8 cellular contexts compared by ENCODE assay signal in the genomic region with DNA sequence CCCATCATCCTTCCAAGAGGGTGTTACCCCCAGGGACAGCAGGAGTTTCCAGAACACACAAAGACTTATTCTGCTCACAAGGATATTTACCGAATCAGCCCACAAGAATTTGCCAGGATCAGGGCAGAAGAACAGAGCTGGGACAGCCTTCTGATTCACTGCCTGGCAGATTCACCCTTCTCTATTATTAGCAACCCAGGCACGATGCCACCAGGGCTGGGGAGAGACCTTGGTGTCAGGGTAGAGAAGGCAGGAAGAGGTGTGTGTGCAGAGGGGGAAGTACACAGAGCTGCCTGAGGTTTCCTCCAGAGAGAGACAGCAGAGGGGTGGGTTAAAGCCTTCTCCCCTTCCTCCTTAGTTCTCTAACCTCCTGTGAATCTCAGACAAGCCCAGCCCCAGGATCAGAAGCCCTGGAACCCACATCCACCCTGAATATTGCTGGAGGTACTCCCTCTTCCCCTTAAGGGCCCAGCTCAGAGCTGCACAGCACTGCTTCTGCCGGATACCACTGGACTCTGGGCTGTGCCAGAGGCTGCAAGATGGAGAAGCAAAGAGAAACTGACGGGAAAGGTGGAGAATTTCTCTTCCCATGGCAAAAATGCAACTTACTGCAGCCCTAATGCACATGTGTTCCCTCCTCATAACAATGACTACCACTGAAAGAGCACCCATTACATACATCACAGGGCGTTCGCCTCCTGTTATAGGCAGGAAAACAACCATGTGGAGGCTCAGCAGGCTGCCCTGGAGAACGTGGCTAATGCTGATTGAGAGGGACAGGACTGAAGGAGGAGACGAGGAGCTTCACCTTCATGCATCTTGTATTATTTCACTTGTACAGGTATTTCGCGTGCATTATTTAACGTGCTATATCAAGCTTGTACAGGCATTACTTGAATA.
DNase-seq lines count a peak whose midpoint lies in the region; ATAC-seq and TF ChIP-seq lines count a peak whose summit lies in the region.

No MANE protein-coding gene starts in this region.

- no peaks in the 10 kb centered on the region for H3K27me3 Mint-ChIP-seq in activated naive CD4-positive, alpha-beta T cell treated with anti-CD3 and anti-CD28 coated beads, Interleukin-2, amount 50 U/mL, for 24 hours

- peaks cover 7% of the 10 kb centered on the region for H3F3A ChIP-seq in PC-3 (ENCODE audit: low read length, unreplicated experiment)

- peak; percentile 30 to 96 (median 64) for TF ChIP-seq EP300 in sigmoid colon (IDR thresholded peaks at IDR 0.05)

- H3K4me2 ChIP-seq in HCT116 (ENCODE audit: low read length) (peak overlapping the region; percentile 49), PC-3 (ENCODE audit: low read length) (peak overlapping the region; percentile 61)

- intact Hi-C loops in HCT116 (cut with micrococcal nuclease), result no loop called here
- intact Hi-C loops in PC-3 (cut with micrococcal nuclease), result loop anchor here (1.0 kb wide), 2 partner anchors 26 to 62 kb away; a partner anchor contains a TSS
- intact Hi-C loops in sigmoid colon (cut with DNase I), result loop anchor here (2.0 kb wide), 1 partner anchor 13 kb away; no protein-coding TSS in a partner anchor

- ATAC-seq in HCT116 (peak; percentile 42; the same call in 1 of the 2 replicates), PC-3 (peak; percentile 98), GM18867 (IDR thresholded peaks at IDR 0.05; ENCODE audit: unreplicated experiment) (no peak)

- TF ChIP-seq POLR2A in HCT116 (IDR thresholded peaks at IDR 0.05; ENCODE audit: borderline replicate concordance, extremely low read depth, insufficient read depth, insufficient read length) (no peak), sigmoid colon (IDR thresholded peaks at IDR 0.05) (peak in 1 of 2 donors; percentile 12)

- POLR2A ChIA-PET in HCT116 (lab: Charles Lee) (interaction anchor here (0.7 kb wide), 1 partner anchor 138 kb away, joined by 3 read pairs; no protein-coding TSS in a partner anchor), PC-3 (lab: Charles Lee; ENCODE audit: unreplicated experiment) (interaction anchor here (0.5 kb wide), 1 partner anchor 797 kb away, joined by 3 read pairs; no protein-coding TSS in a partner anchor)

- peaks cover 99% of the 10 kb centered on the region for H3K4me1 Mint-ChIP-seq in activated naive CD4-positive, alpha-beta T cell treated with anti-CD3 and anti-CD28 coated beads, Interleukin-2, amount 50 U/mL, for 24 hours

- no peak overlapping the region for H2AFZ ChIP-seq in HCT116 (ENCODE audit: low read depth, low read length, poor library complexity, severe bottlenecking)
- peak overlapping the region; percentile 24; the same call in 1 of the 2 replicates for H2AFZ ChIP-seq in PC-3 (ENCODE audit: low read length)

- peak overlapping the region; percentile 73 for H3K4me3 Mint-ChIP-seq in activated naive CD4-positive, alpha-beta T cell treated with anti-CD3 and anti-CD28 coated beads, Interleukin-2, amount 50 U/mL, for 24 hours

- TF ChIP-seq CTCF in C4-2B (conservative IDR thresholded peaks at IDR 0.05), result no peak
- no peak for TF ChIP-seq CTCF in HCT116 (IDR thresholded peaks at IDR 0.05 in 2 of 3, conservative IDR thresholded peaks at IDR 0.05 in 1 of 3; ENCODE audit: borderline replicate concordance in 1 of 3, insufficient read depth in 1 of 3, low read depth in 2 of 3, low read length in 2 of 3)
- TF ChIP-seq CTCF in PC-3 (conservative IDR thresholded peaks at IDR 0.05; ENCODE audit: low read depth, low read length), result no peak
- TF ChIP-seq CTCF in sigmoid colon (IDR thresholded peaks at IDR 0.05), result no peak

- 56 to 80% methylated on average over 11 of the region's 11 CpGs for WGBS in sigmoid colon, 2 donors

- H3K36me3 Mint-ChIP-seq in activated naive CD4-positive, alpha-beta T cell treated with anti-CD3 and anti-CD28 coated beads, Interleukin-2, amount 50 U/mL, for 24 hours, result peaks cover 5% of the 10 kb centered on the region

- H3K4me1 ChIP-seq in HCT116 (ENCODE audit: control insufficient read depth in 1 of 2, insufficient read depth in 2 of 2, low read length in 2 of 2) (peaks cover 3 to 32% of the 10 kb centered on the region in 2 experiments; a peak in 2 of 4 replicates), PC-3 (ENCODE audit: insufficient read depth, low read length) (peaks cover 29% of the 10 kb centered on the region), sigmoid colon (peaks cover 0 to 100% (median 58%) of the 10 kb centered on the region in 4 donors)

- CTCF ChIA-PET in HCT116 (lab: Charles Lee) (no interaction called here), PC-3 (lab: Charles Lee) (interaction anchor here (0.6 to 1.6 kb wide), 5 partner anchors 9 to 144 kb away, joined by 3 to 11 read pairs (median 4); no protein-coding TSS in a partner anchor)

- H4K20me1 ChIP-seq in HCT116 (ENCODE audit: insufficient read depth) (no peaks in the 10 kb centered on the region), PC-3 (ENCODE audit: low read length) (no peaks in the 10 kb centered on the region)

- H3K9me2 ChIP-seq in HCT116 (ENCODE audit: insufficient read depth) (no peaks in the 10 kb centered on the region), PC-3 (replicated peaks; ENCODE audit: low read length) (no peaks in the 10 kb centered on the region)

- BruUV-seq in HCT116 (replicated peaks; lab: Mats Ljungman, UMichigan) (no TSS peak), PC-3 (replicated peaks; lab: Mats Ljungman, UMichigan) (no TSS peak)

- H3K36me3 ChIP-seq in HCT116 (ENCODE audit: control insufficient read depth in 1 of 2, insufficient read depth in 2 of 2, low read length in 2 of 2) (no peaks in the 10 kb centered on the region), PC-3 (ENCODE audit: low read depth, low read length) (no peaks in the 10 kb centered on the region), sigmoid colon (no peaks in the 10 kb centered on the region)

- H3K9me3 ChIP-seq in HCT116 (ENCODE audit: control insufficient read depth in 1 of 2, insufficient read depth in 1 of 2, low read depth in 1 of 2, low read length in 2 of 2) (no peaks in the 10 kb centered on the region), PC-3 (ENCODE audit: low read length) (no peaks in the 10 kb centered on the region), sigmoid colon (no peaks in the 10 kb centered on the region)

- RAD21 ChIA-PET in HCT116 (lab: Charles Lee; ENCODE audit: low non-redundant PET in 1 of 2, low total read pairs in 2 of 2, uncharacterized antibody in 2 of 2, unreplicated experiment in 2 of 2), result no interaction called here

- H3K9ac ChIP-seq in HCT116 (ENCODE audit: low read length) (no peak overlapping the region), PC-3 (ENCODE audit: low read length) (peak overlapping the region; percentile 32)

- no peak overlapping the region for H3K4me3 ChIP-seq in HCT116 (replicated peaks in 1 of 2; ENCODE audit: low read depth in 1 of 2, low read length in 2 of 2)
- peak overlapping the region; percentile 4; the same call in 1 of the 2 replicates for H3K4me3 ChIP-seq in PC-3 (ENCODE audit: low read length)
- no peak overlapping the region for H3K4me3 ChIP-seq in sigmoid colon

- H3K27me3 ChIP-seq in HCT116 (ENCODE audit: insufficient read depth, low read length) (no peaks in the 10 kb centered on the region), PC-3 (ENCODE audit: low read length) (no peaks in the 10 kb centered on the region), sigmoid colon (no peaks in the 10 kb centered on the region)

- no peaks in the 10 kb centered on the region for H3K79me2 ChIP-seq in HCT116 (ENCODE audit: insufficient read depth, low read length)
- H3K79me2 ChIP-seq in PC-3 (ENCODE audit: low read length), result no peaks in the 10 kb centered on the region

- H3K9me3 Mint-ChIP-seq in activated naive CD4-positive, alpha-beta T cell treated with anti-CD3 and anti-CD28 coated beads, Interleukin-2, amount 50 U/mL, for 24 hours, result no peaks in the 10 kb centered on the region

- DNase-seq in HCT116 (ENCODE audit: low read depth, low spot score) (no peak), PC-3 (peak; percentile 99), globus pallidus (ENCODE audit: low spot score) (peak; percentile 91), sigmoid colon (peak; percentile 97), NCI-H1436 (lab: John Stamatoyannopoulos, UW) (no peak)

- H3K27ac ChIP-seq in C4-2B, result peak overlapping the region; percentile 68
- H3K27ac ChIP-seq in HCT116 (ENCODE audit: low read depth, low read length), result no peak overlapping the region
- H3K27ac ChIP-seq in PC-3 (ENCODE audit: low read length), result peak overlapping the region; percentile 73
- H3K27ac ChIP-seq in sigmoid colon, result peak overlapping the region in 1 of 4 donors; percentile 90

- TF ChIP-seq RAD21 in HCT116 (IDR thresholded peaks at IDR 0.05; ENCODE audit: low read depth), result no peak

- peak overlapping the region; percentile 95 for H3K27ac Mint-ChIP-seq in activated naive CD4-positive, alpha-beta T cell treated with anti-CD3 and anti-CD28 coated beads, Interleukin-2, amount 50 U/mL, for 24 hours

TF ChIP-seq in HCT116, 20 proteins besides CTCF, POLR2A, EP300 and RAD21:
- TF ChIP-seq SP1 (IDR thresholded peaks at IDR 0.05; ENCODE audit: low read depth), result peak; percentile 29; the same call in 1 of the 2 replicates
- TF ChIP-seq EZH2phosphoT487 (IDR thresholded peaks at IDR 0.05; ENCODE audit: borderline replicate concordance), result no peak
TF ChIP-seq in HCT116: peak in this region for 1.

Comparison
In these comparisons a context has a peak if more than half of its experiments do, and no peak if none do; other contexts are left out.
1. DNase-seq: peak in PC-3 (single experiment), globus pallidus (single experiment) and sigmoid colon (single experiment); none in HCT116 (single experiment) and NCI-H1436 (single experiment).